Comparison of ENCODE assay signal across 12 cellular contexts in genomic region chr19:1417681-1418493, GRCh38. TPM values are rescaled to one million over a fixed set of nuclear protein-coding genes. Genes with fewer than 3 reads are reported as not detected.
DNase-seq lines count a peak whose midpoint lies in the region; ATAC-seq and TF ChIP-seq lines count a peak whose summit lies in the region.
"Had no signal": no experiment of that assay in that cellular context is flagged by ENCODE, and none has a peak within 500 bp of the region (broad histone marks: within the 10 kb centered on the region; RNA-seq: fewer than 3 reads in every experiment).

No MANE protein-coding gene starts in this region.

- H3K27me3 ChIP-seq in cardiac muscle cell (no peaks in the 10 kb centered on the region), endocrine pancreas (ENCODE audit: control insufficient read depth, insufficient read depth, low read length) (no peaks in the 10 kb centered on the region), uterus (no peaks in the 10 kb centered on the region)

- H3K4me1 Mint-ChIP-seq in neural crest cell = peaks cover 22% of the 10 kb centered on the region

- no peaks in the 10 kb centered on the region for H3K9me3 Mint-ChIP-seq in neural crest cell
- H3K9me3 Mint-ChIP-seq: activated CD4-positive, alpha-beta memory T cell treated with anti-CD3 and anti-CD28 coated beads, Interleukin-2, amount 10 ng/mL, durations not matched to agents 7 days and 5 days had no signal

- peaks cover 7% of the 10 kb centered on the region for H3K36me3 Mint-ChIP-seq in neural crest cell (ENCODE audit: low read depth)

- H3K9me3 ChIP-seq in cardiac muscle cell (ENCODE audit: low read depth) = no peaks in the 10 kb centered on the region
- H3K9me3 ChIP-seq in endocrine pancreas (ENCODE audit: control insufficient read depth, low read length) = no peaks in the 10 kb centered on the region
- H3K9me3 ChIP-seq in uterus = no peaks in the 10 kb centered on the region

- no peaks in the 10 kb centered on the region for H3K27me3 Mint-ChIP-seq in neural crest cell (ENCODE audit: low read depth)
- H3K27me3 Mint-ChIP-seq: activated CD4-positive, alpha-beta memory T cell treated with anti-CD3 and anti-CD28 coated beads, Interleukin-2, amount 10 ng/mL, durations not matched to agents 7 days and 5 days had no signal

- DNase-seq in cardiac muscle cell (ENCODE audit: low read depth in 1 of 2, low spot score in 1 of 2) (no peak), Right ventricle myocardium inferior (ENCODE audit: missing footprints) (no peak), neural crest cell (ENCODE audit: low read depth, low spot score) (no peak), uterus (peak in 1 of 2 donors; percentile 56)
- DNase-seq in activated CD4-positive, alpha-beta T cell treated with anti-CD3 and anti-CD28 coated beads, Interleukin-2, amount 50 U/mL, for 48 hours = no peak
- DNase-seq: activated CD4-positive, alpha-beta memory T cell treated with anti-CD3 and anti-CD28 coated beads, Interleukin-2, amount 10 ng/mL, durations not matched to agents 7 days and 5 days; NCI-H1417 treated with DMSO at 0.1 percent for 48 hours; NCI-H774; stimulated activated naive CD4-positive, alpha-beta T cell treated with Interleukin-2 at 50 U/mL for 16 hours had no signal

- H3K4me1 ChIP-seq in cardiac muscle cell (ENCODE audit: low read depth) (peaks cover 20% of the 10 kb centered on the region), endocrine pancreas (ENCODE audit: control insufficient read depth, insufficient read depth, low read length) (no peaks in the 10 kb centered on the region), uterus (peaks cover 16 to 34% of the 10 kb centered on the region in 2 donors)

- intact Hi-C loops in Right ventricle myocardium inferior (cut with DNase I) = no loop called here
- intact Hi-C loops in uterus (cut with DNase I; ENCODE audit: low total_unique reads) = no loop called here

- ATAC-seq in Right ventricle myocardium inferior (no peak), HG03280 (IDR thresholded peaks at IDR 0.05; ENCODE audit: unreplicated experiment) (no peak), HG03095 (IDR thresholded peaks at IDR 0.05; ENCODE audit: unreplicated experiment) (no peak)

- no peak overlapping the region for H3K4me3 ChIP-seq in cardiac muscle cell
- H3K4me3 ChIP-seq in endocrine pancreas (ENCODE audit: control insufficient read depth, insufficient read depth, low read length) = no peak overlapping the region
- no peak overlapping the region for H3K4me3 ChIP-seq in uterus

- H3K27ac ChIP-seq in cardiac muscle cell (peak overlapping the region; percentile 28), uterus (peak overlapping the region; percentile 78 to 86)

- H3K27ac Mint-ChIP-seq in neural crest cell (ENCODE audit: unreplicated experiment) = peak overlapping the region; percentile 5
- H3K27ac Mint-ChIP-seq: activated CD4-positive, alpha-beta memory T cell treated with anti-CD3 and anti-CD28 coated beads, Interleukin-2, amount 10 ng/mL, durations not matched to agents 7 days and 5 days had no signal

- H3K9ac ChIP-seq in endocrine pancreas (ENCODE audit: control insufficient read depth, insufficient read depth, low read length) = peak overlapping the region; percentile 43

- H3K4me3 Mint-ChIP-seq in neural crest cell = no peak overlapping the region
- H3K4me3 Mint-ChIP-seq: activated CD4-positive, alpha-beta memory T cell treated with anti-CD3 and anti-CD28 coated beads, Interleukin-2, amount 10 ng/mL, durations not matched to agents 7 days and 5 days had no signal

- TF ChIP-seq CTCF in cardiac muscle cell (IDR thresholded peaks at IDR 0.05; ENCODE audit: low read depth, low read length) (no peak), neural crest cell (conservative IDR thresholded peaks at IDR 0.05) (no peak), uterus (IDR thresholded peaks at IDR 0.05) (no peak)

- peaks cover 21% of the 10 kb centered on the region for H3K36me3 ChIP-seq in cardiac muscle cell
- no peaks in the 10 kb centered on the region for H3K36me3 ChIP-seq in endocrine pancreas (ENCODE audit: control insufficient read depth, insufficient read depth, low read length)
- H3K36me3 ChIP-seq in uterus = no peaks in the 10 kb centered on the region

- TF ChIP-seq POLR2A in uterus (IDR thresholded peaks at IDR 0.05) = no peak

RNA-seq across cellular contexts. Expression of gene DAZAP1, which starts 10.5 kb away (rescaled TPM):
- total RNA-seq in cardiac muscle cell (103 and 112 TPM in 2 replicates), Right ventricle myocardium inferior (88.4 TPM), neural crest cell (146 and 157 TPM in 2 replicates), uterus (100 to 1,000 TPM in 1 of 4 donors, 10 to 100 TPM in 1, 1 to 10 TPM in 2; 1.2 to 102 (median 23.8) TPM)
- 41.8 and 43.0 TPM in 2 replicates for polyA plus RNA-seq in cardiac muscle cell

RNA-seq across cellular contexts. Expression of gene GAMT, which starts 16.5 kb away (rescaled TPM):
- total RNA-seq in cardiac muscle cell = 197 and 231 TPM in 2 replicates
- polyA plus RNA-seq in cardiac muscle cell = 180 and 231 TPM in 2 replicates
- total RNA-seq in Right ventricle myocardium inferior = 85.8 TPM
- total RNA-seq in neural crest cell = 42.6 and 45.6 TPM in 2 replicates
- 10 to 100 TPM in 2 of 4 donors, 1 to 10 TPM in 2; 3.3 to 14.4 (median 8.4) TPM for total RNA-seq in uterus

RNA-seq across cellular contexts. Expression of gene RPS15, which starts 20.3 kb away (rescaled TPM):
- total RNA-seq in cardiac muscle cell = 3,563 and 6,817 TPM in 2 replicates
- 1,008 and 1,129 TPM in 2 replicates for polyA plus RNA-seq in cardiac muscle cell
- total RNA-seq in Right ventricle myocardium inferior = 695 TPM
- total RNA-seq in neural crest cell = 1,578 and 1,580 TPM in 2 replicates
- total RNA-seq in uterus = 1,000 to 10,000 TPM in 3 of 4 donors, 100 to 1,000 TPM in 1; 648 to 5,728 (median 1,854) TPM

RNA-seq across cellular contexts. Expression of gene APC2, which starts 32.0 kb away (rescaled TPM):
- total RNA-seq in cardiac muscle cell (0.42 and 1.3 TPM in 2 replicates), Right ventricle myocardium inferior (0.14 TPM), neural crest cell (39.2 and 43.0 TPM in 2 replicates), uterus (1 to 10 TPM in 1 of 4 donors, under 1 TPM in 2, not detected in 1; 0.12 to 3.5 (median 0.77) TPM)
- 0.27 and 0.94 TPM in 2 replicates for polyA plus RNA-seq in cardiac muscle cell

RNA-seq across cellular contexts. Expression of gene NDUFS7, which starts 34.2 kb away (rescaled TPM):
- total RNA-seq in cardiac muscle cell (264 and 266 TPM in 2 replicates), Right ventricle myocardium inferior (443 TPM), neural crest cell (89.7 and 90.6 TPM in 2 replicates), uterus (10 to 100 TPM; 39.2 to 65.5 (median 42.1) TPM)
- polyA plus RNA-seq in cardiac muscle cell = 455 and 472 TPM in 2 replicates
